1 cellular context compared by ENCODE assay signal in the genomic region with DNA sequence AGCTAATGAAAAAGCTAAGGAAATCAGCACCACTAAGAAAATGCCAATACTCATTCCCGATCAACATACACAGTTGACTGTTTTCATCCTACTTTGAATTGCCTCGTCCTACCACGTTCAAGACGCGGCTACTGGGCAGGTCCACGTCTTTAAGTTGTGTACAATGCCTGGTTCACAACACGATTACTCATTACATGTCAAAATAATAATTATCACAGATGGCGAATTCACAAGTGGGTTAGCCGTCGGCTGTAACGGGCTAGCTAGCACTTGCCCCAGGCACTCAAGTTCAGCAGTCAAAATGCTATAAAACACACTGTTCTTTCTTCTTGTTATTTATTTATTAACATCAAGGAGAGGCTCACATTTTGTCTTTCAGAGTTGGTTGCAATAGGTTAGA.
TF ChIP-seq lines count a peak whose summit lies in the region.

No MANE protein-coding gene starts in this region.

TF ChIP-seq in HEK293, 187 proteins besides CTCF, POLR2A, EP300 and RAD21 (continued from another document):
- TF ChIP-seq ZNF843 (tag by site-specific recombination; IDR thresholded peaks at IDR 0.05), result no peak
- TF ChIP-seq SP7 (tag by site-specific recombination; IDR thresholded peaks at IDR 0.05), result peak; percentile 52
- no peak for TF ChIP-seq GLIS1 (tag by site-specific recombination; IDR thresholded peaks at IDR 0.05)
- no peak for TF ChIP-seq KLF9 (tag by site-specific recombination; IDR thresholded peaks at IDR 0.05; ENCODE audit: low read depth)
- TF ChIP-seq, protein P1, sequence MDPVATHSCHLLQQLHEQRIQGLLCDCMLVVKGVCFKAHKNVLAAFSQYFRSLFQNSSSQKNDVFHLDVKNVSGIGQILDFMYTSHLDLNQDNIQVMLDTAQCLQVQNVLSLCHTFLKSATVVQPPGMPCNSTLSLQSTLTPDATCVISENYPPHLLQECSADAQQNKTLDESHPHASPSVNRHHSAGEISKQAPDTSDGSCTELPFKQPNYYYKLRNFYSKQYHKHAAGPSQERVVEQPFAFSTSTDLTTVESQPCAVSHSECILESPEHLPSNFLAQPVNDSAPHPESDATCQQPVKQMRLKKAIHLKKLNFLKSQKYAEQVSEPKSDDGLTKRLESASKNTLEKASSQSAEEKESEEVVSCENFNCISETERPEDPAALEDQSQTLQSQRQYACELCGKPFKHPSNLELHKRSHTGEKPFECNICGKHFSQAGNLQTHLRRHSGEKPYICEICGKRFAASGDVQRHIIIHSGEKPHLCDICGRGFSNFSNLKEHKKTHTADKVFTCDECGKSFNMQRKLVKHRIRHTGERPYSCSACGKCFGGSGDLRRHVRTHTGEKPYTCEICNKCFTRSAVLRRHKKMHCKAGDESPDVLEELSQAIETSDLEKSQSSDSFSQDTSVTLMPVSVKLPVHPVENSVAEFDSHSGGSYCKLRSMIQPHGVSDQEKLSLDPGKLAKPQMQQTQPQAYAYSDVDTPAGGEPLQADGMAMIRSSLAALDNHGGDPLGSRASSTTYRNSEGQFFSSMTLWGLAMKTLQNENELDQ (tag by site-specific recombination; IDR thresholded peaks at IDR 0.05; ENCODE audit: low read depth), result no peak
- TF ChIP-seq, protein P2, sequence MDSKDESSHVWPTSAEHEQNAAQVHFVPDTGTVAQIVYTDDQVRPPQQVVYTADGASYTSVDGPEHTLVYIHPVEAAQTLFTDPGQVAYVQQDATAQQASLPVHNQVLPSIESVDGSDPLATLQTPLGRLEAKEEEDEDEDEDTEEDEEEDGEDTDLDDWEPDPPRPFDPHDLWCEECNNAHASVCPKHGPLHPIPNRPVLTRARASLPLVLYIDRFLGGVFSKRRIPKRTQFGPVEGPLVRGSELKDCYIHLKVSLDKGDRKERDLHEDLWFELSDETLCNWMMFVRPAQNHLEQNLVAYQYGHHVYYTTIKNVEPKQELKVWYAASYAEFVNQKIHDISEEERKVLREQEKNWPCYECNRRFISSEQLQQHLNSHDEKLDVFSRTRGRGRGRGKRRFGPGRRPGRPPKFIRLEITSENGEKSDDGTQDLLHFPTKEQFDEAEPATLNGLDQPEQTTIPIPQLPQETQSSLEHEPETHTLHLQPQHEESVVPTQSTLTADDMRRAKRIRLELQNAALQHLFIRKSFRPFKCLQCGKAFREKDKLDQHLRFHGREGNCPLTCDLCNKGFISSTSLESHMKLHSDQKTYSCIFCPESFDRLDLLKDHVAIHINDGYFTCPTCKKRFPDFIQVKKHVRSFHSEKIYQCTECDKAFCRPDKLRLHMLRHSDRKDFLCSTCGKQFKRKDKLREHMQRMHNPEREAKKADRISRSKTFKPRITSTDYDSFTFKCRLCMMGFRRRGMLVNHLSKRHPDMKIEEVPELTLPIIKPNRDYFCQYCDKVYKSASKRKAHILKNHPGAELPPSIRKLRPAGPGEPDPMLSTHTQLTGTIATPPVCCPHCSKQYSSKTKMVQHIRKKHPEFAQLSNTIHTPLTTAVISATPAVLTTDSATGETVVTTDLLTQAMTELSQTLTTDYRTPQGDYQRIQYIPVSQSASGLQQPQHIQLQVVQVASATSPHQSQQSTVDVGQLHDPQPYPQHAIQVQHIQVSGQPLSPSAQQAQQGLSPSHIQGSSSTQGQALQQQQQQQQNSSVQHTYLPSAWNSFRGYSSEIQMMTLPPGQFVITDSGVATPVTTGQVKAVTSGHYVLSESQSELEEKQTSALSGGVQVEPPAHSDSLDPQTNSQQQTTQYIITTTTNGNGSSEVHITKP (tag by site-specific recombination; IDR thresholded peaks at IDR 0.05), result no peak
- TF ChIP-seq OSR2 (tag by site-specific recombination; IDR thresholded peaks at IDR 0.05), result peak; percentile 57; the same call in 1 of the 2 replicates
- TF ChIP-seq FEZF1 (tag by site-specific recombination; IDR thresholded peaks at IDR 0.05), result peak; percentile 56
- TF ChIP-seq ZNF404 (tag by site-specific recombination; IDR thresholded peaks at IDR 0.05), result no peak
- no peak for TF ChIP-seq OVOL3 (tag by site-specific recombination; IDR thresholded peaks at IDR 0.05)
- no peak for TF ChIP-seq ZNF600 (tag by site-specific recombination; IDR thresholded peaks at IDR 0.05)
- no peak for TF ChIP-seq ZXDB (tag by site-specific recombination; IDR thresholded peaks at IDR 0.05)
- TF ChIP-seq, protein P3, sequence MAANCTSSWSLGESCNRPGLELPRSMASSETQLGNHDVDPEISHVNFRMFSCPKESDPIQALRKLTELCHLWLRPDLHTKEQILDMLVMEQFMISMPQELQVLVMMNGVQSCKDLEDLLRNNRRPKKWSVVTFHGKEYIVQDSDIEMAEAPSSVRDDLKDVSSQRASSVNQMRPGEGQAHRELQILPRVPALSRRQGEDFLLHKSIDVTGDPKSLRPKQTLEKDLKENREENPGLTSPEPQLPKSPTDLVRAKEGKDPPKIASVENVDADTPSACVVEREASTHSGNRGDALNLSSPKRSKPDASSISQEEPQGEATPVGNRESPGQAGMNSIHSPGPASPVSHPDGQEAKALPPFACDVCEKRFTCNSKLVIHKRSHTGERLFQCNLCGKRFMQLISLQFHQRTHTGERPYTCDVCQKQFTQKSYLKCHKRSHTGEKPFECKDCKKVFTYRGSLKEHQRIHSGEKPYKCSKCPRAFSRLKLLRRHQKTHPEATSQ (tag by site-specific recombination; IDR thresholded peaks at IDR 0.05), result no peak
- TF ChIP-seq, protein P4, sequence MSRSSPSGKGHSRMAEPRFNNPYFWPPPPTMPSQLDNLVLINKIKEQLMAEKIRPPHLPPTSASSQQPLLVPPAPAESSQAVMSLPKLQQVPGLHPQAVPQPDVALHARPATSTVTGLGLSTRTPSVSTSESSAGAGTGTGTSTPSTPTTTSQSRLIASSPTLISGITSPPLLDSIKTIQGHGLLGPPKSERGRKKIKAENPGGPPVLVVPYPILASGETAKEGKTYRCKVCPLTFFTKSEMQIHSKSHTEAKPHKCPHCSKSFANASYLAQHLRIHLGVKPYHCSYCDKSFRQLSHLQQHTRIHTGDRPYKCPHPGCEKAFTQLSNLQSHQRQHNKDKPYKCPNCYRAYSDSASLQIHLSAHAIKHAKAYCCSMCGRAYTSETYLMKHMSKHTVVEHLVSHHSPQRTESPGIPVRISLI (tag by site-specific recombination; IDR thresholded peaks at IDR 0.05), result no peak
- TF ChIP-seq MZF1 (tag by site-specific recombination; IDR thresholded peaks at IDR 0.05; ENCODE audit: borderline replicate concordance), result no peak
- TF ChIP-seq ZNF610 (tag by site-specific recombination; IDR thresholded peaks at IDR 0.05; ENCODE audit: borderline replicate concordance), result no peak
- TF ChIP-seq, protein P5, sequence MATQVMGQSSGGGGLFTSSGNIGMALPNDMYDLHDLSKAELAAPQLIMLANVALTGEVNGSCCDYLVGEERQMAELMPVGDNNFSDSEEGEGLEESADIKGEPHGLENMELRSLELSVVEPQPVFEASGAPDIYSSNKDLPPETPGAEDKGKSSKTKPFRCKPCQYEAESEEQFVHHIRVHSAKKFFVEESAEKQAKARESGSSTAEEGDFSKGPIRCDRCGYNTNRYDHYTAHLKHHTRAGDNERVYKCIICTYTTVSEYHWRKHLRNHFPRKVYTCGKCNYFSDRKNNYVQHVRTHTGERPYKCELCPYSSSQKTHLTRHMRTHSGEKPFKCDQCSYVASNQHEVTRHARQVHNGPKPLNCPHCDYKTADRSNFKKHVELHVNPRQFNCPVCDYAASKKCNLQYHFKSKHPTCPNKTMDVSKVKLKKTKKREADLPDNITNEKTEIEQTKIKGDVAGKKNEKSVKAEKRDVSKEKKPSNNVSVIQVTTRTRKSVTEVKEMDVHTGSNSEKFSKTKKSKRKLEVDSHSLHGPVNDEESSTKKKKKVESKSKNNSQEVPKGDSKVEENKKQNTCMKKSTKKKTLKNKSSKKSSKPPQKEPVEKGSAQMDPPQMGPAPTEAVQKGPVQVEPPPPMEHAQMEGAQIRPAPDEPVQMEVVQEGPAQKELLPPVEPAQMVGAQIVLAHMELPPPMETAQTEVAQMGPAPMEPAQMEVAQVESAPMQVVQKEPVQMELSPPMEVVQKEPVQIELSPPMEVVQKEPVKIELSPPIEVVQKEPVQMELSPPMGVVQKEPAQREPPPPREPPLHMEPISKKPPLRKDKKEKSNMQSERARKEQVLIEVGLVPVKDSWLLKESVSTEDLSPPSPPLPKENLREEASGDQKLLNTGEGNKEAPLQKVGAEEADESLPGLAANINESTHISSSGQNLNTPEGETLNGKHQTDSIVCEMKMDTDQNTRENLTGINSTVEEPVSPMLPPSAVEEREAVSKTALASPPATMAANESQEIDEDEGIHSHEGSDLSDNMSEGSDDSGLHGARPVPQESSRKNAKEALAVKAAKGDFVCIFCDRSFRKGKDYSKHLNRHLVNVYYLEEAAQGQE (tag by site-specific recombination; IDR thresholded peaks at IDR 0.05), result 0 out of 2 replicates have a peak, but pooled peaks have one; percentile 39
- no peak for TF ChIP-seq ZNF133 (tag by site-specific recombination; IDR thresholded peaks at IDR 0.05)
- no peak for TF ChIP-seq MYNN (tag by site-specific recombination; IDR thresholded peaks at IDR 0.05; ENCODE audit: borderline replicate concordance)
- no peak for TF ChIP-seq ZNF10 (tag by site-specific recombination; IDR thresholded peaks at IDR 0.05)
TF ChIP-seq in HEK293: peak in this region for 4.
